In the genomic region with DNA sequence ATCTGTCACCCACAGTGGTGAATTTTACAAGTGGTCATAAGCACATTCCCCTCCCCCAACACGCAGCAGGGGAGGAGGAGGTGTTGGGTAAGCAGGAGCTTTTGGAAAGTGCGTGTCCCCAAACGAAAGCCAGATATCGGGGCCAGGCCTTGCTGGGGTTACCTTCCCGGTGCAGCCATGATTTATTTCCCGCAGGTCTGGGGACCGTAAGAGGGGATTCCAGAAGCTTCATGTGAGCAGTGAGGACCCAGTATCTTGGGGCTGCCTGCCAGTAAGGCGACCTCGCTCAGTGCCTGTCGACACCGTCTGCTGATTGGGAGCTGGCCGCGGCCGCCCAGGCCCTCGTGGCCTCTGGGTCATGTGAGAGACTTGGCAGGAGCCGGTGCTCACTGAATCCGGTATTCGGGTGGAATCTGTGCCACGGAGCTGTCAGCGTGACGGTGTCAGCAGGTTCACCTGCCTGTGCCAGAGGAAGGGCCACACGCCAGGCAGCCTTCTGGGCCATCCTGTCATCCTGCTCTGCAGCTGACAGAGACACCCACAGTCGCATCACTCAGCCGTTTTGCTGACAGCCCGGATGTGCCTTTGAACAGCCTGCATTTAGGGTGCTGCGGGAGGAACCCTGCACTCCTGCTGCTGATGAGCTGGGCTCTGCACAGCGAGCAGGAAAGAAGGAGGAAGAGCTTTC, we compare ENCODE assay signal across 1 cellular context.
TF ChIP-seq lines count a peak whose summit lies in the region.

No MANE protein-coding gene starts in this region.

TF ChIP-seq in H1, 55 proteins besides CTCF, POLR2A, EP300 and RAD21 (continued from another document):
- TF ChIP-seq, protein P1, sequence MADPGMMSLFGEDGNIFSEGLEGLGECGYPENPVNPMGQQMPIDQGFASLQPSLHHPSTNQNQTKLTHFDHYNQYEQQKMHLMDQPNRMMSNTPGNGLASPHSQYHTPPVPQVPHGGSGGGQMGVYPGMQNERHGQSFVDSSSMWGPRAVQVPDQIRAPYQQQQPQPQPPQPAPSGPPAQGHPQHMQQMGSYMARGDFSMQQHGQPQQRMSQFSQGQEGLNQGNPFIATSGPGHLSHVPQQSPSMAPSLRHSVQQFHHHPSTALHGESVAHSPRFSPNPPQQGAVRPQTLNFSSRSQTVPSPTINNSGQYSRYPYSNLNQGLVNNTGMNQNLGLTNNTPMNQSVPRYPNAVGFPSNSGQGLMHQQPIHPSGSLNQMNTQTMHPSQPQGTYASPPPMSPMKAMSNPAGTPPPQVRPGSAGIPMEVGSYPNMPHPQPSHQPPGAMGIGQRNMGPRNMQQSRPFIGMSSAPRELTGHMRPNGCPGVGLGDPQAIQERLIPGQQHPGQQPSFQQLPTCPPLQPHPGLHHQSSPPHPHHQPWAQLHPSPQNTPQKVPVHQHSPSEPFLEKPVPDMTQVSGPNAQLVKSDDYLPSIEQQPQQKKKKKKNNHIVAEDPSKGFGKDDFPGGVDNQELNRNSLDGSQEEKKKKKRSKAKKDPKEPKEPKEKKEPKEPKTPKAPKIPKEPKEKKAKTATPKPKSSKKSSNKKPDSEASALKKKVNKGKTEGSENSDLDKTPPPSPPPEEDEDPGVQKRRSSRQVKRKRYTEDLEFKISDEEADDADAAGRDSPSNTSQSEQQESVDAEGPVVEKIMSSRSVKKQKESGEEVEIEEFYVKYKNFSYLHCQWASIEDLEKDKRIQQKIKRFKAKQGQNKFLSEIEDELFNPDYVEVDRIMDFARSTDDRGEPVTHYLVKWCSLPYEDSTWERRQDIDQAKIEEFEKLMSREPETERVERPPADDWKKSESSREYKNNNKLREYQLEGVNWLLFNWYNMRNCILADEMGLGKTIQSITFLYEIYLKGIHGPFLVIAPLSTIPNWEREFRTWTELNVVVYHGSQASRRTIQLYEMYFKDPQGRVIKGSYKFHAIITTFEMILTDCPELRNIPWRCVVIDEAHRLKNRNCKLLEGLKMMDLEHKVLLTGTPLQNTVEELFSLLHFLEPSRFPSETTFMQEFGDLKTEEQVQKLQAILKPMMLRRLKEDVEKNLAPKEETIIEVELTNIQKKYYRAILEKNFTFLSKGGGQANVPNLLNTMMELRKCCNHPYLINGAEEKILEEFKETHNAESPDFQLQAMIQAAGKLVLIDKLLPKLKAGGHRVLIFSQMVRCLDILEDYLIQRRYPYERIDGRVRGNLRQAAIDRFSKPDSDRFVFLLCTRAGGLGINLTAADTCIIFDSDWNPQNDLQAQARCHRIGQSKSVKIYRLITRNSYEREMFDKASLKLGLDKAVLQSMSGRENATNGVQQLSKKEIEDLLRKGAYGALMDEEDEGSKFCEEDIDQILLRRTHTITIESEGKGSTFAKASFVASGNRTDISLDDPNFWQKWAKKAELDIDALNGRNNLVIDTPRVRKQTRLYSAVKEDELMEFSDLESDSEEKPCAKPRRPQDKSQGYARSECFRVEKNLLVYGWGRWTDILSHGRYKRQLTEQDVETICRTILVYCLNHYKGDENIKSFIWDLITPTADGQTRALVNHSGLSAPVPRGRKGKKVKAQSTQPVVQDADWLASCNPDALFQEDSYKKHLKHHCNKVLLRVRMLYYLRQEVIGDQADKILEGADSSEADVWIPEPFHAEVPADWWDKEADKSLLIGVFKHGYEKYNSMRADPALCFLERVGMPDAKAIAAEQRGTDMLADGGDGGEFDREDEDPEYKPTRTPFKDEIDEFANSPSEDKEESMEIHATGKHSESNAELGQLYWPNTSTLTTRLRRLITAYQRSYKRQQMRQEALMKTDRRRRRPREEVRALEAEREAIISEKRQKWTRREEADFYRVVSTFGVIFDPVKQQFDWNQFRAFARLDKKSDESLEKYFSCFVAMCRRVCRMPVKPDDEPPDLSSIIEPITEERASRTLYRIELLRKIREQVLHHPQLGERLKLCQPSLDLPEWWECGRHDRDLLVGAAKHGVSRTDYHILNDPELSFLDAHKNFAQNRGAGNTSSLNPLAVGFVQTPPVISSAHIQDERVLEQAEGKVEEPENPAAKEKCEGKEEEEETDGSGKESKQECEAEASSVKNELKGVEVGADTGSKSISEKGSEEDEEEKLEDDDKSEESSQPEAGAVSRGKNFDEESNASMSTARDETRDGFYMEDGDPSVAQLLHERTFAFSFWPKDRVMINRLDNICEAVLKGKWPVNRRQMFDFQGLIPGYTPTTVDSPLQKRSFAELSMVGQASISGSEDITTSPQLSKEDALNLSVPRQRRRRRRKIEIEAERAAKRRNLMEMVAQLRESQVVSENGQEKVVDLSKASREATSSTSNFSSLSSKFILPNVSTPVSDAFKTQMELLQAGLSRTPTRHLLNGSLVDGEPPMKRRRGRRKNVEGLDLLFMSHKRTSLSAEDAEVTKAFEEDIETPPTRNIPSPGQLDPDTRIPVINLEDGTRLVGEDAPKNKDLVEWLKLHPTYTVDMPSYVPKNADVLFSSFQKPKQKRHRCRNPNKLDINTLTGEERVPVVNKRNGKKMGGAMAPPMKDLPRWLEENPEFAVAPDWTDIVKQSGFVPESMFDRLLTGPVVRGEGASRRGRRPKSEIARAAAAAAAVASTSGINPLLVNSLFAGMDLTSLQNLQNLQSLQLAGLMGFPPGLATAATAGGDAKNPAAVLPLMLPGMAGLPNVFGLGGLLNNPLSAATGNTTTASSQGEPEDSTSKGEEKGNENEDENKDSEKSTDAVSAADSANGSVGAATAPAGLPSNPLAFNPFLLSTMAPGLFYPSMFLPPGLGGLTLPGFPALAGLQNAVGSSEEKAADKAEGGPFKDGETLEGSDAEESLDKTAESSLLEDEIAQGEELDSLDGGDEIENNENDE (IDR thresholded peaks at IDR 0.05; ENCODE audit: insufficient replicate concordance, low read length): no peak
- TF ChIP-seq ASH2L (IDR thresholded peaks at IDR 0.05; ENCODE audit: low read length): peak; percentile 46
- TF ChIP-seq JUN (IDR thresholded peaks at IDR 0.05; ENCODE audit: low read depth, low read length): no peak
- TF ChIP-seq, protein P2, sequence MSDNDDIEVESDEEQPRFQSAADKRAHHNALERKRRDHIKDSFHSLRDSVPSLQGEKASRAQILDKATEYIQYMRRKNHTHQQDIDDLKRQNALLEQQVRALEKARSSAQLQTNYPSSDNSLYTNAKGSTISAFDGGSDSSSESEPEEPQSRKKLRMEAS (IDR thresholded peaks at IDR 0.05): peak; percentile 33; the same call in 1 of the 2 replicates
- TF ChIP-seq FOSL1 (IDR thresholded peaks at IDR 0.05; ENCODE audit: insufficient read depth, low read depth, low read length): no peak
- TF ChIP-seq, protein P3, sequence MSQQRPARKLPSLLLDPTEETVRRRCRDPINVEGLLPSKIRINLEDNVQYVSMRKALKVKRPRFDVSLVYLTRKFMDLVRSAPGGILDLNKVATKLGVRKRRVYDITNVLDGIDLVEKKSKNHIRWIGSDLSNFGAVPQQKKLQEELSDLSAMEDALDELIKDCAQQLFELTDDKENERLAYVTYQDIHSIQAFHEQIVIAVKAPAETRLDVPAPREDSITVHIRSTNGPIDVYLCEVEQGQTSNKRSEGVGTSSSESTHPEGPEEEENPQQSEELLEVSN (IDR thresholded peaks at IDR 0.05): 0 out of 2 replicates have a peak, but pooled peaks have one; percentile 22
